Comparison of ENCODE assay signal across 8 cellular contexts in the genomic region with DNA sequence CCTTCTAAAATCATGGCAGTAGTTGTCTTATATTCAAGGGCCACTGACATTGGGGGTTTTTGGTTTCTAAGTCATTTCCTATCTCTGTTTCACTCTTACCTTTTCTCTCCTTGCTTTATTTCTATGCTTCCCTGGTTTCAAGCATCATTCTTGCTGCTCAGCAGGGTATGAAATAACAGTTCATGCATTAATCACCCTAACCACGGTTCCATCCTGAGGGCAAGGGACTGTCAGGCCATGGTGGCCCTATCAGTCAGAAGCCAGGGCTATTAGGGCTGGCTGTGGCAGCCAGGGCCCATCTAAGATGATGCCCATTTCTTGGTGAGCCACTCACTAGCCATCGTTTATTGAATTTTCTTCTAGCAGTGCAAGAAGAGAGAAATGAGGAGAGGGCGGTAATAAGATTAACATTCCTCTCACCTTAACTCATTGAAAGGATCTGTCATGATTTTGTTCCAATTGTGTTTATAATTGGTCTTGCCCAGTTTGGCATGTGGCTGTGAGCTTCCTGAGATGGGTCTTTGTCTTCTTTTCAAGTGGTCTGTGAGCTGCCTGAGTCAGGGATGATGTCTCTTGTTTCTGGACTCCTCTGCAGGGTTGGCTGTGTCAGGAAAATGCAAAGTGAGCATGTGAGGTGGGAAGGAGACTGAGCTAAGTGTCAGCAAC. TPM values are rescaled to one million over a fixed set of nuclear protein-coding genes. Genes with fewer than 3 reads are reported as not detected.
DNase-seq lines count a peak whose midpoint lies in the region; ATAC-seq, FAIRE-seq and TF ChIP-seq lines count a peak whose summit lies in the region.

No MANE protein-coding gene starts in this region.

- H3K9me3 Mint-ChIP-seq in activated CD4-positive, alpha-beta T cell treated with anti-CD3 and anti-CD28 coated beads for 36 hours (ENCODE audit: low read depth): no peaks in the 10 kb centered on the region

- CTCF ChIA-PET in activated CD4-positive, alpha-beta T cell treated with anti-CD3 and anti-CD28 coated beads for 36 hours (lab: Charles Lee): interaction anchor here (0.6 to 1.1 kb wide), 6 partner anchors 13 to 502 kb away, joined by 3 to 9 read pairs (median 3); partner anchors contain the start of gene HBEGF

- H3K4me1 ChIP-seq in small intestine (ENCODE audit: control insufficient read depth in 2 of 2, insufficient read depth in 1 of 2, low read depth in 1 of 2, low read length in 1 of 2): peaks cover 15 to 37% of the 10 kb centered on the region in 2 donors
- H3K4me1 ChIP-seq in ascending aorta: peaks cover 0 to 5% of the 10 kb centered on the region in 2 donors

- intact Hi-C loops in activated CD4-positive, alpha-beta T cell treated with anti-CD3 and anti-CD28 coated beads for 36 hours (cut with DNase I, micrococcal nuclease): no loop called here
- intact Hi-C loops in ascending aorta (cut with DNase I): no loop called here

- H3K27ac Mint-ChIP-seq in activated CD4-positive, alpha-beta T cell treated with anti-CD3 and anti-CD28 coated beads for 36 hours: peak overlapping the region; percentile 14

- no peak overlapping the region for H3K4me3 Mint-ChIP-seq in activated CD4-positive, alpha-beta T cell treated with anti-CD3 and anti-CD28 coated beads for 36 hours

- POLR2A ChIA-PET in activated CD4-positive, alpha-beta T cell treated with anti-CD3 and anti-CD28 coated beads for 36 hours (lab: Charles Lee): interaction anchor here (0.6 kb wide), 1 partner anchor 466 kb away, joined by 5 read pairs; no protein-coding TSS in a partner anchor

- peak overlapping the region; percentile 69 to 76 for H3K27ac ChIP-seq in small intestine (ENCODE audit: low read depth in 1 of 2, low read length in 1 of 2)
- H3K27ac ChIP-seq in ascending aorta: no peak overlapping the region

- H3K9me3 ChIP-seq in small intestine (ENCODE audit: control insufficient read depth, low read depth) (no peaks in the 10 kb centered on the region), ascending aorta (no peaks in the 10 kb centered on the region)

- no peak for FAIRE-seq in small intestine (lab: Jason Lieb, UNC)

- no peaks in the 10 kb centered on the region for H3K27me3 Mint-ChIP-seq in activated CD4-positive, alpha-beta T cell treated with anti-CD3 and anti-CD28 coated beads for 36 hours

- H3K4me3 ChIP-seq in small intestine (ENCODE audit: low read depth in 1 of 2, low read length in 2 of 2): no peak overlapping the region
- no peak overlapping the region for H3K4me3 ChIP-seq in ascending aorta

- peak; percentile 64 for ATAC-seq in activated CD4-positive, alpha-beta T cell treated with anti-CD3 and anti-CD28 coated beads for 36 hours
- peak; percentile 66 for ATAC-seq in HG02870 (IDR thresholded peaks at IDR 0.05; ENCODE audit: unreplicated experiment)

- peak; percentile 33 for DNase-seq in activated CD4-positive, alpha-beta T cell treated with anti-CD3 and anti-CD28 coated beads for 36 hours
- DNase-seq in activated CD4-positive, alpha-beta T cell treated with anti-CD3 and anti-CD28 coated beads, Interleukin-2, amount 50 U/mL, for 1 hour: no peak
- DNase-seq in astrocyte of the hippocampus (ENCODE audit: low read depth, low spot score) (peak; percentile 72), small intestine (no peak), RKO (ENCODE audit: low spot score) (no peak), ascending aorta (ENCODE audit: low spot score in 2 of 2) (no peak), NOMO-1 treated with dmso at 0.1 percent for 144 hours (lab: John Stamatoyannopoulos, UW; ENCODE audit: unreplicated experiment) (no peak)

- peaks cover 30% of the 10 kb centered on the region for H3K4me1 Mint-ChIP-seq in activated CD4-positive, alpha-beta T cell treated with anti-CD3 and anti-CD28 coated beads for 36 hours

- H3K27me3 ChIP-seq in small intestine (ENCODE audit: control insufficient read depth in 2 of 2, insufficient read depth in 2 of 2, low read length in 2 of 2) (no peaks in the 10 kb centered on the region), ascending aorta (no peaks in the 10 kb centered on the region)

- H3K36me3 Mint-ChIP-seq in activated CD4-positive, alpha-beta T cell treated with anti-CD3 and anti-CD28 coated beads for 36 hours (ENCODE audit: low read depth): no peaks in the 10 kb centered on the region

- no peaks in the 10 kb centered on the region for H3K36me3 ChIP-seq in small intestine (ENCODE audit: control insufficient read depth in 2 of 2, insufficient read depth in 2 of 2, low read length in 2 of 2)
- H3K36me3 ChIP-seq in ascending aorta: no peaks in the 10 kb centered on the region

- TF ChIP-seq CTCF in ascending aorta (IDR thresholded peaks at IDR 0.05): no peak

- WGBS in small intestine, 3 donors: 33 to 68% (median 49%) methylated on average over 3 of the region's 3 CpGs

RNA-seq across cellular contexts. Expression of gene CYSTM1, which starts 45.2 kb away (rescaled TPM):
- total RNA-seq in activated CD4-positive, alpha-beta T cell treated with anti-CD3 and anti-CD28 coated beads for 36 hours: 10 to 100 TPM; 15.2 to 18.7 TPM
- polyA plus RNA-seq in small intestine: 100 to 1,000 TPM; 273 to 884 (median 819) TPM
- 66.3 TPM for total RNA-seq in ascending aorta

Comparison
In these comparisons a context has a peak if more than half of its experiments do, and no peak if none do; other contexts are left out.
1. DNase-seq: peak in activated CD4-positive, alpha-beta T cell treated with anti-CD3 and anti-CD28 coated beads for 36 hours (single experiment) and astrocyte of the hippocampus (single experiment); none in activated CD4-positive, alpha-beta T cell treated with anti-CD3 and anti-CD28 coated beads, Interleukin-2, amount 50 U/mL, for 1 hour (single experiment), small intestine (single experiment), RKO (single experiment), ascending aorta (0 of 2) and NOMO-1 treated with dmso at 0.1 percent for 144 hours (single experiment).
2. H3K27ac ChIP-seq: peak in small intestine (2 of 2); none in ascending aorta (0 of 2).